In genomic region chr13:108960006-108960405, GRCh38 we compare ENCODE assay signal across 24 cellular contexts.
"Had no signal": no experiment of that assay in that cellular context is flagged by ENCODE, and none has a peak within 500 bp of the region (broad histone marks: within the 10 kb centered on the region; RNA-seq: fewer than 3 reads in every experiment).

No MANE protein-coding gene starts in this region.

- H3K36me3 ChIP-seq: neural progenitor cell, ovary, right lobe of liver, sigmoid colon, suprapubic skin, tibial nerve, upper lobe of left lung, vagina had no signal

- H3K27me3 ChIP-seq: neural progenitor cell, ovary, right lobe of liver, sigmoid colon, suprapubic skin, testis, tibial nerve, upper lobe of left lung, vagina had no signal

- H3K9me3 ChIP-seq: ovary, psoas muscle, right lobe of liver, sigmoid colon, suprapubic skin, testis, tibial nerve, upper lobe of left lung, vagina had no signal

- H3K4me1 ChIP-seq: neural progenitor cell, parathyroid adenoma, psoas muscle, right lobe of liver, testis, upper lobe of left lung, vagina had no signal

- H3K4me3 ChIP-seq: neural progenitor cell, ovary, psoas muscle, right lobe of liver, sigmoid colon, suprapubic skin, testis, tibial nerve, upper lobe of left lung, vagina had no signal

- H3K4me2 ChIP-seq: neural progenitor cell had no signal

- H3K9ac ChIP-seq: neural progenitor cell, parathyroid adenoma had no signal

- H2AFZ ChIP-seq: neural progenitor cell, parathyroid adenoma had no signal

- ATAC-seq: natural killer cell; psoas muscle; stimulated activated memory B cell treated with anti-CD40 and anti-IgM and Interleukin-4, amounts not matched to agents 10 μg/mL and 1 μg/mL and 100 μg/mL, for 72 hours; stimulated activated naive CD8-positive, alpha-beta T cell treated with anti-CD3 and anti-CD28 coated beads, Interleukin-15, amount 100 ng/mL, for 72 hours; stimulated activated naive CD8-positive, alpha-beta T cell treated with anti-CD3 and anti-CD28 coated beads, Interleukin-15, Interleukin-2, amounts not matched to agents 100 U/mL and 50 U/mL, for 24 hours had no signal

- DNase-seq: natural killer cell; occipital lobe; ovary; psoas muscle; right cardiac atrium; right lobe of liver; sigmoid colon; small intestine; stimulated activated CD4-positive, alpha-beta T cell treated with anti-CD3 and anti-CD28 coated beads, Interleukin-1b, Interleukin-23, amount 100 ng/mL, for 48 hours; stimulated activated CD4-positive, alpha-beta T cell treated with anti-CD3 and anti-CD28 coated beads, Interleukin-4, amount 100 ng/mL, for 1 hour; stimulated activated CD4-positive, alpha-beta T cell treated with anti-CD3 and anti-CD28 coated beads, Interleukin-4, amount 100 ng/mL, for 4 hours; stimulated activated CD8-positive, alpha-beta memory T cell treated with anti-CD3 and anti-CD28 coated beads, Interleukin-4, amount 100 ng/mL, for 48 hours; stimulated activated naive CD4-positive, alpha-beta T cell; stimulated activated naive CD8-positive, alpha-beta T cell treated with anti-CD3 and anti-CD28 coated beads, Interleukin-15, amount 100 ng/mL, for 72 hours; stimulated activated naive CD8-positive, alpha-beta T cell treated with anti-CD3 and anti-CD28 coated beads, Interleukin-15, Interleukin-2, amounts not matched to agents 100 U/mL and 50 U/mL, for 24 hours; substantia nigra; testis; upper lobe of left lung had no signal

- H3K27ac ChIP-seq: neural progenitor cell, ovary, parathyroid adenoma, psoas muscle, right lobe of liver, sigmoid colon, suprapubic skin, upper lobe of left lung, vagina had no signal
